ENCODE assay signal across 8 cellular contexts in genomic region chr19:11377237-11377636, GRCh38. TPM values are rescaled to one million over a fixed set of nuclear protein-coding genes. Genes with fewer than 3 reads are reported as not detected.
DNase-seq lines count a peak whose midpoint lies in the region; ATAC-seq and TF ChIP-seq lines count a peak whose summit lies in the region.

No MANE protein-coding gene starts in this region.

- TF ChIP-seq RAD21 in SK-N-SH (IDR thresholded peaks at IDR 0.05; ENCODE audit: low read length), result no peak

- no peaks in the 10 kb centered on the region for H3K27me3 ChIP-seq in SK-N-SH (ENCODE audit: insufficient read depth)
- no peaks in the 10 kb centered on the region for H3K27me3 ChIP-seq in colonic mucosa
- H3K27me3 ChIP-seq in rectal smooth muscle tissue (ENCODE audit: control insufficient read depth, insufficient read depth, low read length), result no peaks in the 10 kb centered on the region

- no peaks in the 10 kb centered on the region for H3K9me2 ChIP-seq in SK-N-SH

- no peak for DNase-seq in SK-N-SH
- DNase-seq in RKO (ENCODE audit: low spot score), result peak; percentile 78
- no peak for DNase-seq in colonic mucosa
- no peak for DNase-seq in NCI-H2227 treated with DMSO at 0.1 percent for 48 hours (lab: John Stamatoyannopoulos, UW)
- no peak for DNase-seq in T-helper 9 cell

- intact Hi-C loops in colonic mucosa (cut with DNase I), result no loop called here

- no peaks in the 10 kb centered on the region for H3K36me3 ChIP-seq in SK-N-SH (replicated peaks in 1 of 2; ENCODE audit: control insufficient read depth in 1 of 2, insufficient read depth in 2 of 2, low read length in 1 of 2)
- no peaks in the 10 kb centered on the region for H3K36me3 ChIP-seq in colonic mucosa
- no peaks in the 10 kb centered on the region for H3K36me3 ChIP-seq in rectal smooth muscle tissue (ENCODE audit: control insufficient read depth, insufficient read depth, low read length)

- H3K27ac ChIP-seq in SK-N-SH (ENCODE audit: low read depth in 2 of 2, low read length in 1 of 2) (peak overlapping the region; percentile 58 to 88), colonic mucosa (peak overlapping the region; percentile 5), rectal smooth muscle tissue (ENCODE audit: low read depth, low read length) (peak overlapping the region; percentile 76)

- peak overlapping the region; percentile 9 for H3K4me2 ChIP-seq in SK-N-SH

- H3K4me1 ChIP-seq in SK-N-SH (ENCODE audit: control insufficient read depth in 1 of 2, insufficient read depth in 2 of 2, low read depth in 1 of 2, low read length in 1 of 2), result peaks cover 16 to 36% of the 10 kb centered on the region in 2 experiments
- peaks cover 10% of the 10 kb centered on the region for H3K4me1 ChIP-seq in colonic mucosa
- peaks cover 35% of the 10 kb centered on the region for H3K4me1 ChIP-seq in rectal smooth muscle tissue (ENCODE audit: control insufficient read depth, insufficient read depth, low read length)

- CTCF ChIA-PET in SK-N-SH (lab: Yijun Ruan, JAX), result interaction anchor here (0.6 to 5.9 kb wide), 13 partner anchors 9 to 105 kb away, joined by 3 to 66 read pairs (median 7); partner anchors contain the start of genes CCDC159, ELAVL3, ODAD3 and PRKCSH

- H3K79me2 ChIP-seq in SK-N-SH (ENCODE audit: insufficient read depth), result peaks cover 23% of the 10 kb centered on the region

- no peaks in the 10 kb centered on the region for H4K20me1 ChIP-seq in SK-N-SH (ENCODE audit: insufficient read depth)

- TF ChIP-seq EP300 in SK-N-SH (IDR thresholded peaks at IDR 0.05; ENCODE audit: borderline replicate concordance in 1 of 2, low read depth in 1 of 2, low read length in 1 of 2), result no peak

- no peak for TF ChIP-seq CTCF in SK-N-SH (IDR thresholded peaks at IDR 0.05)
- TF ChIP-seq CTCF in colonic mucosa (IDR thresholded peaks at IDR 0.05), result no peak

- ATAC-seq in SK-N-SH treated with all-trans-retinoic acid at 6 μM for 48 hours, result no peak
- no peak for ATAC-seq in GM18868 (IDR thresholded peaks at IDR 0.05; ENCODE audit: unreplicated experiment)

- H3F3A ChIP-seq in SK-N-SH (replicated peaks; ENCODE audit: insufficient read depth), result peaks cover 33% of the 10 kb centered on the region

- H3K9ac ChIP-seq in SK-N-SH (no peak overlapping the region), colonic mucosa (ENCODE audit: low read depth in 2 of 2, low read length in 2 of 2) (no peak overlapping the region), rectal smooth muscle tissue (ENCODE audit: low read length) (no peak overlapping the region)

- POLR2A ChIA-PET in SK-N-SH (lab: Yijun Ruan, JAX), result interaction anchor here (0.6 to 1.2 kb wide), 4 partner anchors 83 to 752 kb away, joined by 3 to 4 read pairs (median 3); partner anchors contain the start of genes ECSIT and SLC44A2

- H3K9me3 ChIP-seq in SK-N-SH (no peaks in the 10 kb centered on the region), colonic mucosa (no peaks in the 10 kb centered on the region)

- H2AFZ ChIP-seq in SK-N-SH (ENCODE audit: low read depth), result peak overlapping the region; percentile 64

- H3K4me3 ChIP-seq in SK-N-SH (ENCODE audit: low read depth in 2 of 2, low read length in 1 of 2) (no peak overlapping the region), colonic mucosa (no peak overlapping the region), rectal smooth muscle tissue (ENCODE audit: low read length) (no peak overlapping the region)

TF ChIP-seq in SK-N-SH, 30 proteins besides CTCF, POLR2A, EP300 and RAD21 (continues in another document):
- TF ChIP-seq EZH2phosphoT487 (IDR thresholded peaks at IDR 0.05; ENCODE audit: borderline replicate concordance, low read depth), result no peak
- no peak for TF ChIP-seq SIN3A (IDR thresholded peaks at IDR 0.05; ENCODE audit: borderline replicate concordance, low read depth, low read length)
- TF ChIP-seq, protein P1, sequence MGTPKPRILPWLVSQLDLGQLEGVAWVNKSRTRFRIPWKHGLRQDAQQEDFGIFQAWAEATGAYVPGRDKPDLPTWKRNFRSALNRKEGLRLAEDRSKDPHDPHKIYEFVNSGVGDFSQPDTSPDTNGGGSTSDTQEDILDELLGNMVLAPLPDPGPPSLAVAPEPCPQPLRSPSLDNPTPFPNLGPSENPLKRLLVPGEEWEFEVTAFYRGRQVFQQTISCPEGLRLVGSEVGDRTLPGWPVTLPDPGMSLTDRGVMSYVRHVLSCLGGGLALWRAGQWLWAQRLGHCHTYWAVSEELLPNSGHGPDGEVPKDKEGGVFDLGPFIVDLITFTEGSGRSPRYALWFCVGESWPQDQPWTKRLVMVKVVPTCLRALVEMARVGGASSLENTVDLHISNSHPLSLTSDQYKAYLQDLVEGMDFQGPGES (IDR thresholded peaks at IDR 0.05; ENCODE audit: low read depth, low read length), result no peak
- TF ChIP-seq SMC3 (IDR thresholded peaks at IDR 0.05; ENCODE audit: low read depth, low read length), result no peak
- no peak for TF ChIP-seq POLR2AphosphoS5 (IDR thresholded peaks at IDR 0.05; ENCODE audit: low read depth, low read length)
- TF ChIP-seq ELF1 (IDR thresholded peaks at IDR 0.05), result peak; percentile 26; the same call in 1 of the 2 replicates
- no peak for TF ChIP-seq YY1 (IDR thresholded peaks at IDR 0.05; ENCODE audit: low read depth)

TF ChIP-seq in SK-N-SH treated with all-trans-retinoic acid at 6 μM for 48 hours, 23 proteins besides CTCF, POLR2A, EP300 and RAD21 (continues in another document):
- TF ChIP-seq TSHZ2 (CRISPR knock-in tag; IDR thresholded peaks at IDR 0.05) (no peak), SNAI2 (CRISPR knock-in tag; IDR thresholded peaks at IDR 0.05) (no peak), PATZ1 (CRISPR knock-in tag; IDR thresholded peaks at IDR 0.05; ENCODE audit: borderline replicate concordance) (no peak)

RNA-seq across cellular contexts. Expression of gene SWSAP1, which starts 2.8 kb away (rescaled TPM):
- 2.8 and 3.0 TPM in 2 replicates for polyA plus RNA-seq in SK-N-SH (2012; rRNA removed)
- 1.5 and 2.2 TPM in 2 replicates for polyA plus RNA-seq in SK-N-SH (2012; cell fraction: cytosol; rRNA removed)
- 5.3 and 6.2 TPM in 2 replicates for polyA plus RNA-seq in SK-N-SH (2012; cell fraction: nucleus; rRNA removed)
- total RNA-seq in colonic mucosa, result 1 to 10 TPM; 3.0 to 4.6 TPM

RNA-seq across cellular contexts. Expression of gene EPOR, which starts 6.9 kb away (rescaled TPM):
- polyA plus RNA-seq in SK-N-SH (2012; rRNA removed), result 15.4 and 16.8 TPM in 2 replicates
- polyA plus RNA-seq in SK-N-SH (2012; cell fraction: cytosol; rRNA removed), result 5.3 and 7.9 TPM in 2 replicates
- 79.3 and 81.6 TPM in 2 replicates for polyA plus RNA-seq in SK-N-SH (2012; cell fraction: nucleus; rRNA removed)
- total RNA-seq in colonic mucosa, result 1 to 10 TPM; 2.8 to 5.8 TPM

RNA-seq across cellular contexts. Expression of gene PLPPR2, which starts 22.0 kb away (rescaled TPM):
- polyA plus RNA-seq in SK-N-SH (2012; rRNA removed), result 18.9 and 26.2 TPM in 2 replicates
- 10.6 and 17.6 TPM in 2 replicates for polyA plus RNA-seq in SK-N-SH (2012; cell fraction: cytosol; rRNA removed)
- 54.9 and 71.2 TPM in 2 replicates for polyA plus RNA-seq in SK-N-SH (2012; cell fraction: nucleus; rRNA removed)
- total RNA-seq in colonic mucosa, result 1 to 10 TPM; 4.8 to 8.0 TPM

RNA-seq across cellular contexts. Expression of gene CCDC159, which starts 30.9 kb away (rescaled TPM):
- 25.2 and 30.1 TPM in 2 replicates for polyA plus RNA-seq in SK-N-SH (2012; rRNA removed)
- polyA plus RNA-seq in SK-N-SH (2012; cell fraction: cytosol; rRNA removed), result 11.0 and 15.1 TPM in 2 replicates
- polyA plus RNA-seq in SK-N-SH (2012; cell fraction: nucleus; rRNA removed), result 160 and 203 TPM in 2 replicates
- total RNA-seq in colonic mucosa, result 10 to 100 TPM; 17.4 to 21.4 TPM

RNA-seq across cellular contexts. Expression of gene TMEM205, which starts 31.2 kb away (rescaled TPM):
- polyA plus RNA-seq in SK-N-SH (2012; rRNA removed), result 209 and 219 TPM in 2 replicates
- polyA plus RNA-seq in SK-N-SH (2012; cell fraction: cytosol; rRNA removed), result 112 and 154 TPM in 2 replicates
- polyA plus RNA-seq in SK-N-SH (2012; cell fraction: nucleus; rRNA removed), result 172 and 193 TPM in 2 replicates
- 10 to 100 TPM; 45.4 to 63.4 TPM for total RNA-seq in colonic mucosa

Comparison
In these comparisons a context has a peak if more than half of its experiments do, and no peak if none do; other contexts are left out.
1. H3K27ac ChIP-seq: peak in every context shown above with its lines; median percentile 76 in rectal smooth muscle tissue; 73 in SK-N-SH; 5 in colonic mucosa.